In the genomic region with DNA sequence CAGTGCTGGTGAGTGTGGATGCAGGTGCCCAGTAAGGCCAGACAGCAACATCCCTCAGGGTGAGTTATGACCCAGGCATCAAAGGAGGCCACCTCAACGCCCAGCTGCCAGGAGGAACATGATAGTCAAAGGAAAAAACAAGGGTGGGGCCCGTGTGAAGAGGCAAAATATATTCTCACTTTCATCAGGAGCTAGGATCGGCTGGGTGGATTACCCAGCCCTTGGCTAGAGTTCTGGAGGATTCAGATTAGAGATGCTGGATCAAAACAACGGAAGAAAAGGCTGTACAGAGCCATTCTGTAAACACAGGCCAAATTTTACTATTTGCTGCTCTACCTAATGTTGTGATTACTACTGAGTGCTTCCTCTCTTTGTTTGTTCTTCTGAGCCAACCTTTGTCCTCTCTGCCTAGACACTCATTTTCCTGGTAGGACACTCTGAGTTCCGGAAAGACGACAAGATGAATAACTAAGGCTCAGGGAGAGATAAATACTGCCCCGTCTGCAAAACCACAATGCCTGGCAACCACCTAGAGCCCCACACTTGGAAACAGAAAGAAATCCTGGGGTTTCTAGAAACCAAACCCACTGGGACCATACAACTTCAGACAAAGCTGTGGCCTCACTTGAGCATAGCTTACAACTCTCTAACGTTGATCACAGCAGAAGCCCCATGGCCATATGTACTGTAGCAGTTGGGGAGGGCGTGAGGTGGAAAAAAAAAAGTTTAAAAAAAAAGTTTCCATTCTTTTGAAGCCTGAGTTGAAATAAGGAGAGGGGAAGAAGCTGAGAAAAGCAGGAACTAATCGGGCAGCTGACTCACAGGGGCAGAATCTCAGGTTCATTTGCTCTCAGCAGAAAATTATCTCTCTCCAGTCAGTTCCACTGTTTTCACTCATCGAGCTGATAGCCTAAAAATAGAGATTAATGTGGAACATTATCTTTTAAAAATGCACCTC, we compare ENCODE assay signal across 8 cellular contexts. TPM values are rescaled to one million over a fixed set of nuclear protein-coding genes. Genes with fewer than 3 reads are reported as not detected.
A peak's percentile ranks its signal among the peaks of the same experiment; 100 is the strongest.
DNase-seq lines count a peak whose midpoint lies in the region; ATAC-seq, FAIRE-seq and TF ChIP-seq lines count a peak whose summit lies in the region.

No MANE protein-coding gene starts in this region.

- H4K20me1 ChIP-seq in DND-41 (ENCODE audit: insufficient read depth, low read length), result no peaks in the 10 kb centered on the region
- H4K20me1 ChIP-seq in OCI-LY1 (ENCODE audit: insufficient read depth, low read length), result no peaks in the 10 kb centered on the region

- H3K27me3 Mint-ChIP-seq in chondrocyte (ENCODE audit: low read depth), result no peaks in the 10 kb centered on the region
- no peaks in the 10 kb centered on the region for H3K27me3 Mint-ChIP-seq in naive thymus-derived CD8-positive, alpha-beta T cell

- H3K9me3 ChIP-seq in DND-41 (ENCODE audit: insufficient read depth, low read length, severe bottlenecking) (no peaks in the 10 kb centered on the region), OCI-LY1 (ENCODE audit: low read length) (no peaks in the 10 kb centered on the region), kidney (ENCODE audit: control insufficient read depth in 1 of 2, low read length in 2 of 2) (no peaks in the 10 kb centered on the region), psoas muscle (no peaks in the 10 kb centered on the region)
- no peaks in the 10 kb centered on the region for H3K9me3 ChIP-seq in effector memory CD4-positive, alpha-beta T cell (ENCODE audit: control insufficient read depth, low read length)

- H3K36me3 ChIP-seq in DND-41 (ENCODE audit: insufficient read depth, low read length), result no peaks in the 10 kb centered on the region
- no peaks in the 10 kb centered on the region for H3K36me3 ChIP-seq in OCI-LY1 (ENCODE audit: insufficient read depth, low read length)
- no peaks in the 10 kb centered on the region for H3K36me3 ChIP-seq in effector memory CD4-positive, alpha-beta T cell (ENCODE audit: control insufficient read depth, insufficient read depth, low read length)
- H3K36me3 ChIP-seq in kidney (ENCODE audit: control insufficient read depth in 1 of 2, insufficient read depth in 2 of 2, low read length in 2 of 2), result no peaks in the 10 kb centered on the region
- no peaks in the 10 kb centered on the region for H3K36me3 ChIP-seq in psoas muscle (ENCODE audit: insufficient read depth in 1 of 2, low read depth in 1 of 2)

- ATAC-seq in DND-41 (ENCODE audit: insufficient read depth, low read depth), result peak; percentile 87
- peak; percentile 30 for ATAC-seq in HG02571 (IDR thresholded peaks at IDR 0.05; ENCODE audit: unreplicated experiment)
- ATAC-seq in naive thymus-derived CD8-positive, alpha-beta T cell, result peak; percentile 33 to 40
- no peak for ATAC-seq in psoas muscle

- H2AFZ ChIP-seq in DND-41 (ENCODE audit: low read depth, low read length) (no peak overlapping the region), OCI-LY1 (ENCODE audit: low read length) (no peak overlapping the region)

- H3K4me1 ChIP-seq in DND-41 (ENCODE audit: insufficient read depth, low read length) (peaks cover 35% of the 10 kb centered on the region), OCI-LY1 (ENCODE audit: insufficient read depth, low read length, severe bottlenecking) (peaks cover 64% of the 10 kb centered on the region), kidney (ENCODE audit: control insufficient read depth in 1 of 2, insufficient read depth in 1 of 2, low read depth in 1 of 2, low read length in 2 of 2) (no peaks in the 10 kb centered on the region), psoas muscle (no peaks in the 10 kb centered on the region)
- no peaks in the 10 kb centered on the region for H3K4me1 ChIP-seq in effector memory CD4-positive, alpha-beta T cell (ENCODE audit: control insufficient read depth, insufficient read depth, low read length, poor library complexity, severe bottlenecking)

- WGBS in psoas muscle, 3 donors, result 27 to 35% (median 34%) methylated on average over 11 of the region's 11 CpGs

- no peak overlapping the region for H3K4me2 ChIP-seq in DND-41 (ENCODE audit: insufficient read depth, low read length)
- peak overlapping the region; percentile 50 for H3K4me2 ChIP-seq in OCI-LY1 (ENCODE audit: low read length)

- peaks cover 14% of the 10 kb centered on the region; the same call in 1 of the 2 replicates for H3F3A ChIP-seq in OCI-LY1 (ENCODE audit: insufficient read depth, low read length)

- no peak for FAIRE-seq in kidney (lab: Jason Lieb, UNC)

- H3K4me3 Mint-ChIP-seq in chondrocyte (ENCODE audit: unreplicated experiment), result no peak overlapping the region
- peak overlapping the region in 2 of 10 donors; percentile 9 to 24 for H3K4me3 Mint-ChIP-seq in naive thymus-derived CD8-positive, alpha-beta T cell

- H3K4me3 ChIP-seq in DND-41 (ENCODE audit: low read depth in 1 of 2, low read length in 2 of 2) (no peak overlapping the region), OCI-LY1 (ENCODE audit: low read depth, low read length, poor library complexity, severe bottlenecking) (no peak overlapping the region), kidney (ENCODE audit: low read length in 2 of 2) (no peak overlapping the region), psoas muscle (no peak overlapping the region)
- no peak overlapping the region for H3K4me3 ChIP-seq in effector memory CD4-positive, alpha-beta T cell (ENCODE audit: insufficient read depth, low read depth, low read length, poor library complexity, severe bottlenecking)

- H3K4me1 Mint-ChIP-seq in chondrocyte (ENCODE audit: low read depth), result peaks cover 26% of the 10 kb centered on the region
- H3K4me1 Mint-ChIP-seq in naive thymus-derived CD8-positive, alpha-beta T cell, result peaks cover 4 to 53% (median 18%) of the 10 kb centered on the region in 4 donors

- no peak overlapping the region for H3K27ac ChIP-seq in DND-41 (ENCODE audit: low read length)
- peak overlapping the region; percentile 95 for H3K27ac ChIP-seq in OCI-LY1 (ENCODE audit: low read depth, low read length, poor library complexity, severe bottlenecking)
- no peak overlapping the region for H3K27ac ChIP-seq in effector memory CD4-positive, alpha-beta T cell (ENCODE audit: insufficient read depth, low read length, poor library complexity, severe bottlenecking)
- no peak overlapping the region for H3K27ac ChIP-seq in kidney (ENCODE audit: low read depth in 2 of 2, low read length in 2 of 2)
- H3K27ac ChIP-seq in psoas muscle, result no peak overlapping the region

- no peaks in the 10 kb centered on the region for H3K9me3 Mint-ChIP-seq in chondrocyte (ENCODE audit: low read depth)
- H3K9me3 Mint-ChIP-seq in naive thymus-derived CD8-positive, alpha-beta T cell, result peaks cover 0 to 2% (median 0%) of the 10 kb centered on the region in 9 donors

- POLR2A ChIA-PET in naive thymus-derived CD8-positive, alpha-beta T cell (lab: Charles Lee), result no interaction called here

- H3K9ac ChIP-seq in DND-41 (ENCODE audit: low read depth, low read length) (no peak overlapping the region), OCI-LY1 (ENCODE audit: low read length) (peak overlapping the region; percentile 26; the same call in 1 of the 2 replicates), kidney (ENCODE audit: low read length in 2 of 2) (no peak overlapping the region)

- peak; percentile 58 for DNase-seq in DND-41
- DNase-seq in chondrocyte (ENCODE audit: low spot score), result no peak
- no peak for DNase-seq in naive thymus-derived CD8-positive, alpha-beta T cell
- DNase-seq in effector memory CD4-positive, alpha-beta T cell, result no peak
- DNase-seq in kidney, result no peak
- DNase-seq in psoas muscle, result no peak

- H3K79me2 ChIP-seq in DND-41 (ENCODE audit: insufficient read depth, low read length), result no peaks in the 10 kb centered on the region
- no peaks in the 10 kb centered on the region for H3K79me2 ChIP-seq in OCI-LY1 (ENCODE audit: insufficient read depth, low read length)

- H3K27me3 ChIP-seq in DND-41 (ENCODE audit: insufficient read depth, low read length, poor library complexity), result no peaks in the 10 kb centered on the region
- no peaks in the 10 kb centered on the region for H3K27me3 ChIP-seq in OCI-LY1 (ENCODE audit: insufficient read depth, low read length)
- H3K27me3 ChIP-seq in effector memory CD4-positive, alpha-beta T cell (replicated peaks; ENCODE audit: control insufficient read depth, insufficient read depth, low read length, poor library complexity, severe bottlenecking), result no peaks in the 10 kb centered on the region
- no peaks in the 10 kb centered on the region for H3K27me3 ChIP-seq in psoas muscle (ENCODE audit: insufficient read depth in 3 of 3, low read length in 2 of 3)

- H3K27ac Mint-ChIP-seq in chondrocyte (ENCODE audit: unreplicated experiment), result peak overlapping the region; percentile 62
- H3K27ac Mint-ChIP-seq in naive thymus-derived CD8-positive, alpha-beta T cell, result peak overlapping the region in 6 of 10 donors; percentile 8 to 65 (median 30)

- TF ChIP-seq CTCF in DND-41 (IDR thresholded peaks at IDR 0.05; ENCODE audit: borderline replicate concordance, extremely low read depth, low read length, poor library complexity, severe bottlenecking), result no peak
- TF ChIP-seq CTCF in OCI-LY1 (IDR thresholded peaks at IDR 0.05; ENCODE audit: low read length), result no peak
- no peak for TF ChIP-seq CTCF in chondrocyte (IDR thresholded peaks at IDR 0.05)
- no peak for TF ChIP-seq CTCF in kidney (IDR thresholded peaks at IDR 0.05; ENCODE audit: borderline replicate concordance, extremely low read depth, insufficient read depth)
- no peak for TF ChIP-seq CTCF in psoas muscle (IDR thresholded peaks at IDR 0.05)

- H3K9me2 ChIP-seq in OCI-LY1 (ENCODE audit: low read depth, low read length), result no peaks in the 10 kb centered on the region

- intact Hi-C loops in kidney (cut with DNase I), result no loop called here
- intact Hi-C loops in psoas muscle (cut with DNase I), result no loop called here

- no peaks in the 10 kb centered on the region for H3K36me3 Mint-ChIP-seq in chondrocyte (ENCODE audit: low read depth)
- no peaks in the 10 kb centered on the region for H3K36me3 Mint-ChIP-seq in naive thymus-derived CD8-positive, alpha-beta T cell

RNA-seq across cellular contexts. Expression of a gene that starts 17.8 kb away (rescaled TPM):
- total RNA-seq in chondrocyte (4.1 to 9.9 TPM (median 8.0 TPM) in 3 replicates), kidney (2.8 TPM), psoas muscle (1 to 10 TPM in 1 of 4 donors, under 1 TPM in 3; 0.43 to 1.4 (median 0.74) TPM)
- 10 to 100 TPM; 20.1 to 20.3 TPM for total RNA-seq in naive thymus-derived CD8-positive, alpha-beta T cell
- polyA plus RNA-seq in naive thymus-derived CD8-positive, alpha-beta T cell, result 10 to 100 TPM in 1 of 3 donors, 1 to 10 TPM in 2; 2.6 to 16.0 (median 3.0) TPM
- polyA plus RNA-seq in kidney (ENCODE audit: insufficient read depth, low read depth, low replicate concordance) (0.71 TPM), psoas muscle (1 to 10 TPM in 2 of 3 donors, under 1 TPM in 1; 0.25 to 2.9 (median 1.8) TPM)

Comparison
In these comparisons a context has a peak if more than half of its experiments do, and no peak if none do; other contexts are left out.
1. ATAC-seq: peak in DND-41 (single experiment), HG02571 (single experiment) and naive thymus-derived CD8-positive, alpha-beta T cell (2 of 2); none in psoas muscle (0 of 4).